In the genomic region with DNA sequence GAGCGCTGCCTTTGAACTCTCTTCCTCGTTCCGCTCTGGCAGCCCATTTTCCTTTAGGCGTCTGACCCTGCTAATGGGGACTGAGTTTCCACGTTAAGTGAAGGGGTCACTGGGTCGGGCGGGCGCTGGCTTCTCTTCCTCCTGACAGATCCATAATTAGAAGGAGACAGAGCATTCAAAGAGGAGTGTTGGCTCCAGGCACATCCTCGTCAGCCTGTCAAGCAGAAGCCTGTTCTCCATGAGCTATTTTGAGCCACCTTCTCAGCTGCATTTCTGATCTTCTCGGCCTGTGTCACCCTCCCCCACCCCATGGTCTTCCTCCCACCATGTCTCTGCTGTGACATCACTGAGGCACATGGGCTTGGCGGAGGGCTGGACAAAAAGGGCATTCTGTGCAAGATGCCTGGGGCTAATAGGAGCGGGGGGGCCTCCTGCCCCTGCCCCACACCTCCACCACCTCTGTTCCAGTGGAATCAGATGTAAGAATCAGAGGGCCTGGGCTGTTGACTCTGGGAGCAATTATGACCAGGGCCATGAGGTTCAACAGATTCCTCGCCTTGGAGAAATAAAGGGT, we compare ENCODE assay signal across 18 cellular contexts.
DNase-seq lines count a peak whose midpoint lies in the region; ATAC-seq and TF ChIP-seq lines count a peak whose summit lies in the region.
"Had no signal": no experiment of that assay in that cellular context is flagged by ENCODE, and none has a peak within 500 bp of the region (broad histone marks: within the 10 kb centered on the region; RNA-seq: fewer than 3 reads in every experiment).

No MANE protein-coding gene starts in this region.

- peaks cover 7% of the 10 kb centered on the region for H3K27me3 ChIP-seq in ectodermal cell (ENCODE audit: control insufficient read depth, insufficient read depth, low read length, poor library complexity, severe bottlenecking)
- peaks cover 3 to 21% of the 10 kb centered on the region in 2 experiments for H3K27me3 ChIP-seq in mesenchymal stem cell (ENCODE audit: control insufficient read depth in 1 of 2, insufficient read depth in 1 of 2, low read length in 2 of 2)

- H3K27ac ChIP-seq in ectodermal cell (ENCODE audit: insufficient read depth, low read depth, low read length, poor library complexity, severe bottlenecking) (peak overlapping the region; percentile 16), mesenchymal stem cell (ENCODE audit: low read length, poor library complexity, severe bottlenecking) (no peak overlapping the region)
- H3K27ac ChIP-seq: RWPE1 had no signal

- H3K18ac ChIP-seq in mesenchymal stem cell (ENCODE audit: low read depth in 1 of 2, low read length in 2 of 2): no peak overlapping the region

- no peak overlapping the region for H3K4ac ChIP-seq in mesenchymal stem cell (ENCODE audit: low read depth in 1 of 2, low read length in 2 of 2)

- H3K36me3 ChIP-seq in ectodermal cell (ENCODE audit: control insufficient read depth, insufficient read depth, low read length): no peaks in the 10 kb centered on the region
- H3K36me3 ChIP-seq in mesenchymal stem cell (ENCODE audit: control insufficient read depth in 1 of 2, insufficient read depth in 2 of 2, low read depth in 1 of 2, low read length in 2 of 2): no peaks in the 10 kb centered on the region
- H3K36me3 ChIP-seq in mucosa of descending colon (ENCODE audit: low read depth): no peaks in the 10 kb centered on the region

- H2BK15ac ChIP-seq in mesenchymal stem cell (ENCODE audit: low read depth, poor library complexity, severe bottlenecking): no peak overlapping the region

- H3K14ac ChIP-seq in mesenchymal stem cell (ENCODE audit: low read length in 2 of 2): no peak overlapping the region

- no peak overlapping the region for H2BK5ac ChIP-seq in mesenchymal stem cell (ENCODE audit: low read depth, low read length, poor library complexity, severe bottlenecking)

- no peak for TF ChIP-seq CTCF in mucosa of descending colon (IDR thresholded peaks at IDR 0.05)

- ATAC-seq in left cardiac atrium (peak; percentile 72 to 79), mucosa of descending colon (no peak)
- ATAC-seq: HCT116 had no signal

- peak overlapping the region; percentile 8 for H4K91ac ChIP-seq in mesenchymal stem cell (ENCODE audit: low read length)

- H3K79me1 ChIP-seq in mesenchymal stem cell (replicated peaks; ENCODE audit: low read length, poor library complexity, severe bottlenecking): no peaks in the 10 kb centered on the region

- H4K8ac ChIP-seq in mesenchymal stem cell (ENCODE audit: low read length): no peak overlapping the region

- H3K9me3 ChIP-seq in ectodermal cell (ENCODE audit: control insufficient read depth, low read length) (no peaks in the 10 kb centered on the region), mesenchymal stem cell (ENCODE audit: control insufficient read depth, low read length) (no peaks in the 10 kb centered on the region), mucosa of descending colon (no peaks in the 10 kb centered on the region)
- H3K9me3 ChIP-seq: Caco-2 had no signal

- H3K4me1 ChIP-seq in ectodermal cell (ENCODE audit: control insufficient read depth, insufficient read depth, low read length): no peaks in the 10 kb centered on the region
- no peaks in the 10 kb centered on the region for H3K4me1 ChIP-seq in mesenchymal stem cell (ENCODE audit: control insufficient read depth, insufficient read depth, low read depth, low read length)
- no peaks in the 10 kb centered on the region for H3K4me1 ChIP-seq in mucosa of descending colon (ENCODE audit: low read depth)
- H3K4me1 ChIP-seq: Caco-2 had no signal

- no peak overlapping the region for H3K9ac ChIP-seq in mesenchymal stem cell (ENCODE audit: low read length)

- no peak overlapping the region for H3K23ac ChIP-seq in mesenchymal stem cell (ENCODE audit: low read length in 2 of 2)

- H3K4me3 ChIP-seq in ectodermal cell (ENCODE audit: insufficient read depth, low read depth, low read length) (no peak overlapping the region), mesenchymal stem cell (ENCODE audit: insufficient read depth in 1 of 2, low read depth in 1 of 2, low read length in 2 of 2) (no peak overlapping the region), mucosa of descending colon (no peak overlapping the region)

- H2AK5ac ChIP-seq in mesenchymal stem cell (ENCODE audit: low read length, severe bottlenecking): no peak overlapping the region

- H3K4me2 ChIP-seq in mesenchymal stem cell (ENCODE audit: low read length, poor library complexity, severe bottlenecking): no peak overlapping the region

- H2BK12ac ChIP-seq in mesenchymal stem cell (ENCODE audit: low read length in 2 of 2): no peak overlapping the region

- WGBS in ectodermal cell, 2 experiments: 90 to 91% methylated on average over 13 of the region's 13 CpGs
- 72% methylated on average over 12 of the region's 13 CpGs for WGBS in mesenchymal stem cell

- H2AFZ ChIP-seq in mesenchymal stem cell (ENCODE audit: low read depth, low read length): no peak overlapping the region

- intact Hi-C loops in left cardiac atrium (cut with DNase I): loop anchor here in 1 of 2 donors (5.0 kb wide), 1 partner anchor 74 kb away; no protein-coding TSS in a partner anchor
- intact Hi-C loops in mucosa of descending colon (cut with DNase I, micrococcal nuclease): loop anchor here in 1 of 2 donors (10.0 kb wide), 1 partner anchor 167 kb away; no protein-coding TSS in a partner anchor

- DNase-seq in left cardiac atrium (peak; percentile 48), mesenchymal stem cell (no peak), DMS 273 (lab: John Stamatoyannopoulos, UW; ENCODE audit: unreplicated experiment) (no peak), mucosa of descending colon (no peak), activated gamma-delta T cell treated with Interleukin-2 at 50 U/mL for 16 hours (no peak)
- DNase-seq in effector CD8-positive, alpha-beta T cell (lab: John Stamatoyannopoulos, UW): no peak
- DNase-seq: Caco-2; CD4-positive, alpha-beta T cell; DMS153; NCI-H1694; NCI-H2081; NCI-H2171; NCI-H524; NCI-H774; NK-92 treated with Interleukin-12 subunit alpha and Interleukin-12 subunit beta, amount 100 ng/mL, for 24 hours had no signal

- H2BK120ac ChIP-seq in mesenchymal stem cell (ENCODE audit: low read depth, low read length): no peak overlapping the region
